In genomic region chr2:100909571-100909970, GRCh38 we compare ENCODE assay signal across 15 cellular contexts.
DNase-seq lines count a peak whose midpoint lies in the region; ATAC-seq and TF ChIP-seq lines count a peak whose summit lies in the region.
"Had no signal": no experiment of that assay in that cellular context is flagged by ENCODE, and none has a peak within 500 bp of the region (broad histone marks: within the 10 kb centered on the region; RNA-seq: fewer than 3 reads in every experiment).

No MANE protein-coding gene starts in this region.

- H3K4me3 ChIP-seq in left ventricle myocardium inferior: no peak overlapping the region
- no peak overlapping the region for H3K4me3 ChIP-seq in right cardiac atrium (ENCODE audit: low read length)
- no peak overlapping the region for H3K4me3 ChIP-seq in astrocyte of the spinal cord (ENCODE audit: low read depth, low read length)
- H3K4me3 ChIP-seq in neural progenitor cell: no peak overlapping the region
- no peak overlapping the region for H3K4me3 ChIP-seq in effector memory CD4-positive, alpha-beta T cell (ENCODE audit: insufficient read depth, low read depth, low read length, poor library complexity, severe bottlenecking)
- H3K4me3 ChIP-seq: A549 had no signal

- H4K20me1 ChIP-seq in neural progenitor cell (ENCODE audit: low read depth): no peaks in the 10 kb centered on the region

- H3F3A ChIP-seq in neural progenitor cell (ENCODE audit: low read depth): no peaks in the 10 kb centered on the region

- no peaks in the 10 kb centered on the region for H3K79me2 ChIP-seq in neural progenitor cell (ENCODE audit: low read depth)

- H3K36me3 Mint-ChIP-seq in neural progenitor cell: no peaks in the 10 kb centered on the region

- H3K36me3 ChIP-seq in left ventricle myocardium inferior (peaks cover 9% of the 10 kb centered on the region), neural progenitor cell (no peaks in the 10 kb centered on the region)
- no peaks in the 10 kb centered on the region for H3K36me3 ChIP-seq in effector memory CD4-positive, alpha-beta T cell (ENCODE audit: control insufficient read depth, insufficient read depth, low read length)

- H3K4me1 ChIP-seq in left ventricle myocardium inferior (peaks cover 50% of the 10 kb centered on the region), right cardiac atrium (ENCODE audit: control insufficient read depth, insufficient read depth, low read length) (no peaks in the 10 kb centered on the region), neural progenitor cell (peaks cover 9% of the 10 kb centered on the region)
- H3K4me1 ChIP-seq in effector memory CD4-positive, alpha-beta T cell (ENCODE audit: control insufficient read depth, insufficient read depth, low read length, poor library complexity, severe bottlenecking): no peaks in the 10 kb centered on the region

- no peak overlapping the region for H3K4me2 ChIP-seq in neural progenitor cell
- H3K4me2 ChIP-seq: A549 had no signal

- H3K4me3 Mint-ChIP-seq in neural progenitor cell: no peak overlapping the region
- H3K4me3 Mint-ChIP-seq: H9 had no signal

- WGBS in right cardiac atrium: 51% methylated on average over 6 of the region's 6 CpGs

- H3K9me3 Mint-ChIP-seq in neural progenitor cell: no peaks in the 10 kb centered on the region
- H3K9me3 Mint-ChIP-seq: H9 had no signal

- H3K9me3 ChIP-seq in left ventricle myocardium inferior (replicated peaks) (no peaks in the 10 kb centered on the region), right cardiac atrium (ENCODE audit: control insufficient read depth, low read length) (no peaks in the 10 kb centered on the region), neural progenitor cell (ENCODE audit: low read depth) (no peaks in the 10 kb centered on the region)
- H3K9me3 ChIP-seq in effector memory CD4-positive, alpha-beta T cell (ENCODE audit: control insufficient read depth, low read length): no peaks in the 10 kb centered on the region
- H3K9me3 ChIP-seq: A549 had no signal

- H3K9ac ChIP-seq in neural progenitor cell: no peak overlapping the region

- in situ Hi-C loops in astrocyte of the spinal cord (cut with HindIII; ENCODE audit: low sequenced_read_pairs): no loop called here

- no peak overlapping the region for H2AFZ ChIP-seq in neural progenitor cell (replicated peaks)

- H3K27ac ChIP-seq in left ventricle myocardium inferior (replicated peaks) (peak overlapping the region; percentile 27), right cardiac atrium (ENCODE audit: low read length) (no peak overlapping the region), neural progenitor cell (no peak overlapping the region)
- H3K27ac ChIP-seq in effector memory CD4-positive, alpha-beta T cell (ENCODE audit: insufficient read depth, low read length, poor library complexity, severe bottlenecking): no peak overlapping the region
- H3K27ac ChIP-seq: A549 had no signal

- no peak overlapping the region for H3K27ac Mint-ChIP-seq in neural progenitor cell
- H3K27ac Mint-ChIP-seq: H9 had no signal

- TF ChIP-seq CTCF in left ventricle myocardium inferior (IDR thresholded peaks at IDR 0.05; ENCODE audit: borderline replicate concordance) (no peak), astrocyte of the spinal cord (IDR thresholded peaks at IDR 0.05; ENCODE audit: low read depth, low read length) (no peak), neural progenitor cell (IDR thresholded peaks at IDR 0.05) (no peak)

- no peak for ATAC-seq in right cardiac atrium
- ATAC-seq: A549 had no signal

- peaks cover 2% of the 10 kb centered on the region for H3K27me3 Mint-ChIP-seq in neural progenitor cell (ENCODE audit: insufficient read depth, low read depth)

- peaks cover 19% of the 10 kb centered on the region for H3K4me1 Mint-ChIP-seq in neural progenitor cell

- intact Hi-C loops in left ventricle myocardium inferior (cut with micrococcal nuclease) (no loop called here), right cardiac atrium (cut with DNase I) (no loop called here)

- H3K27me3 ChIP-seq in left ventricle myocardium inferior (ENCODE audit: low read depth) (no peaks in the 10 kb centered on the region), right cardiac atrium (ENCODE audit: control insufficient read depth, insufficient read depth) (no peaks in the 10 kb centered on the region), neural progenitor cell (no peaks in the 10 kb centered on the region)
- no peaks in the 10 kb centered on the region for H3K27me3 ChIP-seq in effector memory CD4-positive, alpha-beta T cell (replicated peaks; ENCODE audit: control insufficient read depth, insufficient read depth, low read length, poor library complexity, severe bottlenecking)

- no peak for DNase-seq in left ventricle myocardium inferior
- DNase-seq in right cardiac atrium: no peak
- peak; percentile 65 for DNase-seq in astrocyte of the spinal cord (ENCODE audit: low read depth, low spot score)
- peak; percentile 25 for DNase-seq in neural progenitor cell (ENCODE audit: low spot score)
- DNase-seq in NCI-H1417 (lab: John Stamatoyannopoulos, UW): no peak
- DNase-seq in effector memory CD4-positive, alpha-beta T cell: no peak
- DNase-seq in NCI-H748 (lab: John Stamatoyannopoulos, UW; ENCODE audit: unreplicated experiment): no peak
- DNase-seq in NK-92 treated with Interleukin-12 subunit alpha and Interleukin-12 subunit beta, amount 100 ng/mL, for 24 hours (lab: John Stamatoyannopoulos, UW): no peak
- DNase-seq: DMS79, H9, NCI-H1436 treated with DMSO at 0.1 percent for 48 hours, NCI-H2081 treated with DMSO at 0.1 percent for 48 hours, NCI-H446 treated with DMSO at 0.1 percent for 48 hours, SHP77 treated with DMSO at 0.1 percent for 48 hours had no signal

Comparison
In these comparisons a context has a peak if more than half of its experiments do, and no peak if none do; other contexts are left out.
1. DNase-seq: peak in astrocyte of the spinal cord (single experiment) and neural progenitor cell (single experiment); none in left ventricle myocardium inferior (single experiment), right cardiac atrium (0 of 3), NCI-H1417 (0 of 3), effector memory CD4-positive, alpha-beta T cell (0 of 3), NCI-H748 (single experiment) and NK-92 treated with Interleukin-12 subunit alpha and Interleukin-12 subunit beta, amount 100 ng/mL, for 24 hours (single experiment).